Comparison of ENCODE assay signal across 8 cellular contexts in the genomic region with DNA sequence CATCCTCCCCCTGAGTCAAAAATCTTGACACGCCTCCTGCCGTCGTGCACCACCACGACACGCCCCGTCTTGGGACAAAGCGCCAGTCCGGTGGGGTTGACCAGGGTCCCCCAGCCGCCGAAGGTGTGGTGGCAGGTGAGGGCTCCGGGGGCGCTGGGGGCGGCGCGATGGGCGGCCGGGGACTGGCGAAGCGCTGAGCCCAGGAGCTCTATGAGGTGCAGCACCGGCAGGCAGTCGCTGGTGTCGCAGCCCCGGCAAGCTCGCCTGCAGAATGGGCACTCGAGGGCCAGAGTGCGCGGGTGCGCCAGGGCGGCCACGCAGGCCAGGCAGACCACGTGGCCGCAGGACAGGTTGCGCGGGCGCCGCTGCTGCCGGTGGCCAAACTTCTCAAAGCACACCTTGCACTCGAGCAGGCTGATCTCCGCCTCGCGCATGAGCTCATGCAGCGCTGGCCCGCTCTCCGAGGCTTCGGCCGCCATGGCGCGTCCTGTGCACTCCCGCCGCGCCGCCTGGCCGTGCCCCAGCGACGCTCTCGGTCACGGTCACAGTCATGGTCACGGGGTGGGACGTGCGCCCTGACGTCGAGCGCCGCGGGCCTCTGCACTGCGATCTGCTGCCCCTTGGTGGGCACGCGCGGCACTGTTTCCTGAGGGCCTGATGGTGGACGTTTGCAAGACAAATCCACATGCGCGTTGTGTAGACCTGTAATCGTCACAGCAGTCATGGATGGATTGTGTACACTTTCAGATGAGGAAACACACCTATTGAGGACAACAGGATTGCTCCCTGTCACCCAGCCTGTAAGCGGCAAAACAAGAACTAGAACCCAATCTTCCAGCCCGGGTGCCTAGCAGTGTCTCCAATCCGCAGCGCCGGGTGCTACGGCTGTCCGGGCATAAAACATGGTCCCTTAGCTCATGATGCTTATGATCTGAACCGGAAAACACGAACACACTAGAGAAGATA. TPM values are rescaled to one million over a fixed set of nuclear protein-coding genes. Genes with fewer than 3 reads are reported as not detected.
DNase-seq lines count a peak whose midpoint lies in the region; ATAC-seq and TF ChIP-seq lines count a peak whose summit lies in the region.

A gene (minus strand): TSS at position 550 of the 966 bp plus-strand sequence. CDS start 71 bp downstream, at position 479.

- CTCF ChIA-PET in activated CD4-positive, alpha-beta memory T cell treated with anti-CD3 and anti-CD28 coated beads, Interleukin-2, amount 10 ng/mL, durations not matched to agents 7 days and 5 days (lab: Charles Lee): interaction anchor here (0.6 to 2.3 kb wide), 3 partner anchors 33 to 173 kb away, joined by 3 to 8 read pairs (median 3); a partner anchor contains a TSS

- peak within 1 kb of the TSS; percentile 30 for H3K27ac ChIP-seq in duodenal mucosa (ENCODE audit: low read depth, low read length)

- no peaks in the 10 kb centered on the region for H3K9me3 Mint-ChIP-seq in activated CD4-positive, alpha-beta memory T cell treated with anti-CD3 and anti-CD28 coated beads, Interleukin-2, amount 10 ng/mL, durations not matched to agents 7 days and 5 days

- H3K27me3 ChIP-seq in duodenal mucosa (ENCODE audit: control insufficient read depth in 1 of 2, insufficient read depth in 2 of 2, low read length in 2 of 2): no peaks in the 10 kb centered on the region

- H3K36me3 ChIP-seq in duodenal mucosa (ENCODE audit: control insufficient read depth in 1 of 2, insufficient read depth in 2 of 2, low read length in 2 of 2): no peaks in the 10 kb centered on the region

- peak within 1 kb of the TSS; percentile 40 to 59 for H3K9ac ChIP-seq in duodenal mucosa (ENCODE audit: low read depth in 1 of 2, low read length in 2 of 2)

- TF ChIP-seq POLR2A in GM18505 (IDR thresholded peaks at IDR 0.05; ENCODE audit: borderline replicate concordance, extremely low read depth, insufficient read depth, insufficient read length): peak; percentile 41
- no peak for TF ChIP-seq POLR2A in lower leg skin (IDR thresholded peaks at IDR 0.05)

- peaks cover 18 to 20% of the 10 kb centered on the region in 2 donors for H3K4me1 ChIP-seq in duodenal mucosa (ENCODE audit: control insufficient read depth in 1 of 2, insufficient read depth in 2 of 2, low read length in 2 of 2)

- peak in 2 of 3 donors; percentile 77 to 100 for TF ChIP-seq CTCF in lower leg skin (IDR thresholded peaks at IDR 0.05)

- intact Hi-C loops in lower leg skin (cut with DNase I; ENCODE audit: low total_unique reads): loop anchor here (10.0 kb wide), 1 partner anchor 278 kb away; no protein-coding TSS in a partner anchor

- no peaks in the 10 kb centered on the region for H3K9me3 ChIP-seq in duodenal mucosa (ENCODE audit: control insufficient read depth in 1 of 2, low read length in 2 of 2)

- H3K27me3 Mint-ChIP-seq in activated CD4-positive, alpha-beta memory T cell treated with anti-CD3 and anti-CD28 coated beads, Interleukin-2, amount 10 ng/mL, durations not matched to agents 7 days and 5 days: peaks cover 46% of the 10 kb centered on the region

- WGBS in lower leg skin, 2 donors: 35 to 37% methylated on average over 28 to 37 of the region's 82 CpGs

- H3K4me1 Mint-ChIP-seq in activated CD4-positive, alpha-beta memory T cell treated with anti-CD3 and anti-CD28 coated beads, Interleukin-2, amount 10 ng/mL, durations not matched to agents 7 days and 5 days: peaks cover 11% of the 10 kb centered on the region

- H3K4me3 ChIP-seq in duodenal mucosa (ENCODE audit: low read depth in 1 of 2, low read length in 2 of 2): peak within 1 kb of the TSS; percentile 66 to 69
- peak within 1 kb of the TSS; percentile 32 for H3K4me3 ChIP-seq in lower leg skin (ENCODE audit: low read depth, poor library complexity, severe bottlenecking)

- DNase-seq in NCI-H2171 treated with DMSO at 0.1 percent for 48 hours (lab: John Stamatoyannopoulos, UW) (peak; percentile 94), lower leg skin (ENCODE audit: low spot score in 2 of 2) (peak; percentile 89 to 98), GDM1 (lab: John Stamatoyannopoulos, UW) (no peak)
- DNase-seq in activated CD4-positive, alpha-beta memory T cell treated with anti-CD3 and anti-CD28 coated beads, Interleukin-2, amount 10 ng/mL, durations not matched to agents 7 days and 5 days: peak; percentile 77
- DNase-seq in stimulated activated CD4-positive, alpha-beta T cell treated with anti-CD3 and anti-CD28 coated beads, Interleukin-4, amount 100 ng/mL, for 1 hour: peak; percentile 78

- no peaks in the 10 kb centered on the region for H3K36me3 Mint-ChIP-seq in activated CD4-positive, alpha-beta memory T cell treated with anti-CD3 and anti-CD28 coated beads, Interleukin-2, amount 10 ng/mL, durations not matched to agents 7 days and 5 days (ENCODE audit: low read depth)

- peak within 1 kb of the TSS; percentile 11 for H3K27ac Mint-ChIP-seq in activated CD4-positive, alpha-beta memory T cell treated with anti-CD3 and anti-CD28 coated beads, Interleukin-2, amount 10 ng/mL, durations not matched to agents 7 days and 5 days

- POLR2A ChIA-PET in activated CD4-positive, alpha-beta memory T cell treated with anti-CD3 and anti-CD28 coated beads, Interleukin-2, amount 10 ng/mL, durations not matched to agents 7 days and 5 days (lab: Charles Lee): interaction anchor here (0.7 kb wide), 1 partner anchor 420 kb away, joined by 3 read pairs; no protein-coding TSS in a partner anchor

- peak; percentile 97 for ATAC-seq in GM18505 (IDR thresholded peaks at IDR 0.05; ENCODE audit: unreplicated experiment)
- peak; percentile 99 for ATAC-seq in HG02938 (IDR thresholded peaks at IDR 0.05; ENCODE audit: unreplicated experiment)

- H3K4me3 Mint-ChIP-seq in activated CD4-positive, alpha-beta memory T cell treated with anti-CD3 and anti-CD28 coated beads, Interleukin-2, amount 10 ng/mL, durations not matched to agents 7 days and 5 days: peak within 1 kb of the TSS; percentile 53

RNA-seq across cellular contexts. Expression of the gene that starts here (rescaled TPM):
- under 1 TPM; 0.15 to 0.20 TPM for total RNA-seq in activated CD4-positive, alpha-beta memory T cell treated with anti-CD3 and anti-CD28 coated beads, Interleukin-2, amount 10 ng/mL, durations not matched to agents 7 days and 5 days
- 1 to 10 TPM; 3.5 to 6.9 (median 5.0) TPM for total RNA-seq in lower leg skin

Comparison
In these comparisons a context has a peak if more than half of its experiments do, and no peak if none do; other contexts are left out.
1. Peak in DNase-seq in activated CD4-positive, alpha-beta memory T cell treated with anti-CD3 and anti-CD28 coated beads, Interleukin-2, amount 10 ng/mL, durations not matched to agents 7 days and 5 days; RNA of the gene not detected or under 1 TPM.